ENCODE assay signal across 8 cellular contexts in the genomic region with DNA sequence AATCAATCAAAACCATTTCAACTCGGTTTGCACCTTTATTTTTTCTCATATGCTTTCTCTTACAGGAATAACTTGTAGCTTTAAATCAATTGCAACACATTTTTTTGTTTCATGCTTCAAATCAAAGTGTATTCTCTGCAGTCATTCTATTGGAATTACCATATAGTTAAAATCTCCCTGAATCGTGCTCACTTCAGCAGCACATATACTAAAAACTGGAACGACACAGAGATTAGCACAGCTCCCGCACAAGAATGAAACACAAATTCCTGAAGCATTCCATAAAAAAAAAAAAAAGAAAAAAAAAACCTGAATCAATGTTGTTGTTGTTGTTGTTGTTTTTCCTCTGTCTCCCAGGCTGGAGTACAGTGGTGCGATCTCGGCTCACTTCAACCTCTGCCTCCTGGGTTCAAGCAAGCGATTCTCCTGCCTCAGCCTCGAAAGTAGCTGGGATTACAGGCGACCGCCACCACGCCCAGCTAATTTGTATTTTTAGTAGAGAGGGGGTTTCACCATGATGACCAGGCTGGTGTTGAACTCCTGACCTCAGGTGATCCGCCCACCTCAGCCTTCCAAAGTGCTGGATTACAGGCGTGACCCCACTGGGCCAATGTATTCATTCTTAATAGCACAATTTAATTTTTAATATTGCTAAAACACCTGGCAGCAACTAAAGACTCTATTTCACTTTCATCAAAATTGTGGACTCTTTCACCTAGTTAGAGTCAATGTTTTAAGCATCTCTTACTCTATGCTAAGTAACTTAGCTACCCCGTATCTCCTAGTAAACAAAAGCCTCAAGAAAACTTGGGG.
DNase-seq lines count a peak whose midpoint lies in the region; ATAC-seq and TF ChIP-seq lines count a peak whose summit lies in the region.

No MANE protein-coding gene starts in this region.

- H3K36me3 ChIP-seq in OCI-LY3 (replicated peaks; ENCODE audit: low read depth, low read length) (no peaks in the 10 kb centered on the region), endocrine pancreas (ENCODE audit: control insufficient read depth, insufficient read depth, low read length) (no peaks in the 10 kb centered on the region), parathyroid adenoma (ENCODE audit: control insufficient read depth, insufficient read depth, low read length) (no peaks in the 10 kb centered on the region)

- H2AFZ ChIP-seq in OCI-LY3 (ENCODE audit: low read depth, low read length) (no peak overlapping the region), parathyroid adenoma (no peak overlapping the region)

- H3K9me3 ChIP-seq in OCI-LY3 (ENCODE audit: insufficient read depth, low read length): no peaks in the 10 kb centered on the region
- H3K9me3 ChIP-seq in endocrine pancreas (ENCODE audit: control insufficient read depth, low read length): no peaks in the 10 kb centered on the region
- no peaks in the 10 kb centered on the region for H3K9me3 ChIP-seq in parathyroid adenoma (ENCODE audit: control insufficient read depth, low read length)

- H3K4me3 ChIP-seq in OCI-LY3 (ENCODE audit: low read length) (peak overlapping the region; percentile 86), endocrine pancreas (ENCODE audit: control insufficient read depth, insufficient read depth, low read length) (peak overlapping the region; percentile 85), parathyroid adenoma (ENCODE audit: low read depth, low read length) (peak overlapping the region; percentile 83)

- peaks cover 38% of the 10 kb centered on the region for H3K79me2 ChIP-seq in OCI-LY3 (ENCODE audit: low read length)
- peaks cover 10% of the 10 kb centered on the region for H3K79me2 ChIP-seq in parathyroid adenoma

- H3K9ac ChIP-seq in OCI-LY3 (ENCODE audit: low read length): peak overlapping the region; percentile 76
- no peak overlapping the region for H3K9ac ChIP-seq in endocrine pancreas (ENCODE audit: control insufficient read depth, insufficient read depth, low read length)
- H3K9ac ChIP-seq in parathyroid adenoma: no peak overlapping the region

- H4K20me1 ChIP-seq in OCI-LY3 (ENCODE audit: insufficient read depth, low read length): peaks cover 10% of the 10 kb centered on the region; the same call in 1 of the 2 replicates

- H3K4me2 ChIP-seq in OCI-LY3 (ENCODE audit: low read length) (peak overlapping the region; percentile 64), parathyroid adenoma (ENCODE audit: low read length) (peak overlapping the region; percentile 80)

- ATAC-seq in GM19035 (IDR thresholded peaks at IDR 0.05; ENCODE audit: unreplicated experiment): no peak

- DNase-seq in EH (ENCODE audit: low read depth) (peak; percentile 19), NCI-H1417 treated with DMSO at 0.1 percent for 48 hours (lab: John Stamatoyannopoulos, UW) (no peak), Ammon's horn (ENCODE audit: low spot score) (no peak), pons (ENCODE audit: low spot score) (no peak)

- H3K27me3 ChIP-seq in OCI-LY3 (ENCODE audit: low read depth, low read length) (no peaks in the 10 kb centered on the region), endocrine pancreas (ENCODE audit: control insufficient read depth, insufficient read depth, low read length) (no peaks in the 10 kb centered on the region), parathyroid adenoma (ENCODE audit: control insufficient read depth, insufficient read depth, low read length) (no peaks in the 10 kb centered on the region)

- H3K27ac ChIP-seq in OCI-LY3 (ENCODE audit: low read length): no peak overlapping the region
- peak overlapping the region; percentile 83 for H3K27ac ChIP-seq in parathyroid adenoma

- peaks cover 17% of the 10 kb centered on the region for H3K4me1 ChIP-seq in OCI-LY3 (ENCODE audit: low read length)
- H3K4me1 ChIP-seq in endocrine pancreas (ENCODE audit: control insufficient read depth, insufficient read depth, low read length): no peaks in the 10 kb centered on the region
- peaks cover 4% of the 10 kb centered on the region for H3K4me1 ChIP-seq in parathyroid adenoma

- TF ChIP-seq CTCF in OCI-LY3 (IDR thresholded peaks at IDR 0.05; ENCODE audit: low read depth, low read length) (no peak), parathyroid adenoma (IDR thresholded peaks at IDR 0.05) (no peak)
